16 cellular contexts compared by ENCODE assay signal in genomic region chr15:99399612-99400011, GRCh38.
DNase-seq lines count a peak whose midpoint lies in the region; ATAC-seq and TF ChIP-seq lines count a peak whose summit lies in the region.
"Had no signal": no experiment of that assay in that cellular context is flagged by ENCODE, and none has a peak within 500 bp of the region (broad histone marks: within the 10 kb centered on the region; RNA-seq: fewer than 3 reads in every experiment).

No MANE protein-coding gene starts in this region.

- H3K9me3 Mint-ChIP-seq in chondrocyte (ENCODE audit: low read depth) (peaks cover 6% of the 10 kb centered on the region), Caco-2 (ENCODE audit: unreplicated experiment) (no peaks in the 10 kb centered on the region)
- H3K9me3 Mint-ChIP-seq: CD4-positive, alpha-beta T cell had no signal

- no peak for ATAC-seq in SK-N-SH treated with all-trans-retinoic acid at 6 μM for 48 hours

- H2AFZ ChIP-seq in GM23248 (no peak overlapping the region), osteoblast (ENCODE audit: low read length) (peak overlapping the region; percentile 29)

- no peaks in the 10 kb centered on the region for H3K27me3 ChIP-seq in GM23248 (replicated peaks; ENCODE audit: insufficient read depth)
- H3K27me3 ChIP-seq in osteoblast (ENCODE audit: insufficient read depth, low read length): no peaks in the 10 kb centered on the region
- H3K27me3 ChIP-seq in Caco-2 (replicated peaks; ENCODE audit: control insufficient read depth, insufficient read depth, low read length): no peaks in the 10 kb centered on the region

- H3K9me2 ChIP-seq in GM23248 (ENCODE audit: insufficient read depth): no peaks in the 10 kb centered on the region

- CTCF ChIA-PET in Caco-2 (lab: Charles Lee): no interaction called here

- in situ Hi-C loops in GM23248 (cut with MboI): no loop called here

- no peak overlapping the region for H3K4me3 ChIP-seq in GM23248
- H3K4me3 ChIP-seq in osteoblast (ENCODE audit: insufficient read depth, low read length): no peak overlapping the region
- H3K4me3 ChIP-seq in Caco-2 (ENCODE audit: low read depth, low read length): no peak overlapping the region

- intact Hi-C loops in Caco-2 (cut with micrococcal nuclease; ENCODE audit: unreplicated experiment): no loop called here

- H3K4me1 Mint-ChIP-seq in chondrocyte (ENCODE audit: low read depth) (peaks cover 53% of the 10 kb centered on the region), Caco-2 (ENCODE audit: low read depth, unreplicated experiment) (no peaks in the 10 kb centered on the region)
- H3K4me1 Mint-ChIP-seq: B cell had no signal

- POLR2A ChIA-PET in Caco-2 (lab: Charles Lee): no interaction called here

- DNase-seq in GM23248 (peak; percentile 50), chondrocyte (ENCODE audit: low spot score) (no peak), kidney glomerular epithelial cell (lab: John Stamatoyannopoulos, UW) (peak; percentile 89), osteoblast (ENCODE audit: insufficient read length, low spot score, missing footprints) (no peak), NCI-H187 (lab: John Stamatoyannopoulos, UW) (no peak), Caco-2 (no peak), hypothalamus (lab: John Stamatoyannopoulos, UW) (no peak)
- DNase-seq: 8988T; CD4-positive, alpha-beta T cell; NCI-H1417; NCI-H1930; NCI-H345; NCI-H524 treated with DMSO at 0.1 percent for 48 hours; SIG-M5 had no signal

- H3K27me3 Mint-ChIP-seq in chondrocyte (ENCODE audit: low read depth) (no peaks in the 10 kb centered on the region), Caco-2 (ENCODE audit: insufficient read depth, unreplicated experiment) (peaks cover 6% of the 10 kb centered on the region)
- H3K27me3 Mint-ChIP-seq: B cell; CD4-positive, alpha-beta T cell had no signal

- H3K9me3 ChIP-seq in GM23248 (ENCODE audit: low read depth) (no peaks in the 10 kb centered on the region), osteoblast (ENCODE audit: low read depth, low read length) (no peaks in the 10 kb centered on the region), Caco-2 (no peaks in the 10 kb centered on the region)

- H4K20me1 ChIP-seq in GM23248 (ENCODE audit: insufficient read depth) (no peaks in the 10 kb centered on the region), osteoblast (ENCODE audit: insufficient read depth, low read length) (no peaks in the 10 kb centered on the region)

- WGBS in GM23248 (ENCODE audit: low coverage in 1 of 2, low lambda C conversion rate in 2 of 2, missing lambda C conversion rate in 2 of 2), 2 experiments: 53% methylated on average over 4 of the region's 4 CpGs

- H3K36me3 Mint-ChIP-seq in chondrocyte (ENCODE audit: low read depth) (no peaks in the 10 kb centered on the region), Caco-2 (ENCODE audit: insufficient read depth, unreplicated experiment) (no peaks in the 10 kb centered on the region)

- H3K9ac ChIP-seq in GM23248: no peak overlapping the region

- H3K27ac Mint-ChIP-seq in chondrocyte (ENCODE audit: unreplicated experiment): peak overlapping the region; percentile 41
- H3K27ac Mint-ChIP-seq in Caco-2 (ENCODE audit: unreplicated experiment): no peak overlapping the region
- H3K27ac Mint-ChIP-seq: B cell; CD4-positive, alpha-beta T cell had no signal

- peaks cover 11% of the 10 kb centered on the region; the same call in 1 of the 2 replicates for H3K4me1 ChIP-seq in GM23248 (ENCODE audit: insufficient read depth)
- H3K4me1 ChIP-seq in osteoblast (ENCODE audit: insufficient read depth, low read length): no peaks in the 10 kb centered on the region
- H3K4me1 ChIP-seq in Caco-2: no peaks in the 10 kb centered on the region

- no peak for TF ChIP-seq CTCF in chondrocyte (IDR thresholded peaks at IDR 0.05)
- TF ChIP-seq CTCF in osteoblast (IDR thresholded peaks at IDR 0.05; ENCODE audit: extremely low read depth, low read depth, low read length): no peak
- TF ChIP-seq CTCF in Caco-2 (IDR thresholded peaks at IDR 0.05; ENCODE audit: insufficient read depth in 1 of 2, low read depth in 1 of 2, low read length in 1 of 2, severe bottlenecking in 1 of 2, unreplicated experiment in 1 of 2): no peak

- BruUV-seq in Caco-2 (replicated peaks; lab: Mats Ljungman, UMichigan): no TSS peak

- H3K36me3 ChIP-seq in GM23248 (ENCODE audit: low read depth): no peaks in the 10 kb centered on the region
- H3K36me3 ChIP-seq in osteoblast (ENCODE audit: insufficient read depth, low read length): no peaks in the 10 kb centered on the region
- H3K36me3 ChIP-seq in Caco-2 (ENCODE audit: control insufficient read depth, insufficient read depth, low read length): no peaks in the 10 kb centered on the region

- no peak overlapping the region for H3K4me3 Mint-ChIP-seq in chondrocyte (ENCODE audit: unreplicated experiment)
- H3K4me3 Mint-ChIP-seq in Caco-2 (ENCODE audit: unreplicated experiment): no peak overlapping the region
- H3K4me3 Mint-ChIP-seq: B cell; CD4-positive, alpha-beta T cell had no signal

- H3K4me2 ChIP-seq in GM23248 (ENCODE audit: unreplicated experiment): no peak overlapping the region
- no peak overlapping the region for H3K4me2 ChIP-seq in osteoblast (ENCODE audit: insufficient read depth, low read length)

- H3K27ac ChIP-seq in GM23248 (no peak overlapping the region), osteoblast (ENCODE audit: low read depth, low read length) (no peak overlapping the region)

- H3K79me2 ChIP-seq in GM23248 (ENCODE audit: insufficient read depth) (no peaks in the 10 kb centered on the region), osteoblast (ENCODE audit: insufficient read depth, low read length) (no peaks in the 10 kb centered on the region)

- no peaks in the 10 kb centered on the region for H3F3A ChIP-seq in GM23248 (ENCODE audit: insufficient read depth)

TF ChIP-seq in SK-N-SH treated with all-trans-retinoic acid at 6 μM for 48 hours, 23 proteins besides CTCF, POLR2A, EP300 and RAD21:
- no peak for TF ChIP-seq ESRRG (CRISPR knock-in tag; IDR thresholded peaks at IDR 0.05)

Comparison
In these comparisons a context has a peak if more than half of its experiments do, and no peak if none do; other contexts are left out.
1. DNase-seq: peak in GM23248 (single experiment) and kidney glomerular epithelial cell (single experiment); none in chondrocyte (single experiment), osteoblast (single experiment), NCI-H187 (0 of 2), Caco-2 (0 of 2) and hypothalamus (0 of 51).